36 cellular contexts compared by ENCODE assay signal in the genomic region with DNA sequence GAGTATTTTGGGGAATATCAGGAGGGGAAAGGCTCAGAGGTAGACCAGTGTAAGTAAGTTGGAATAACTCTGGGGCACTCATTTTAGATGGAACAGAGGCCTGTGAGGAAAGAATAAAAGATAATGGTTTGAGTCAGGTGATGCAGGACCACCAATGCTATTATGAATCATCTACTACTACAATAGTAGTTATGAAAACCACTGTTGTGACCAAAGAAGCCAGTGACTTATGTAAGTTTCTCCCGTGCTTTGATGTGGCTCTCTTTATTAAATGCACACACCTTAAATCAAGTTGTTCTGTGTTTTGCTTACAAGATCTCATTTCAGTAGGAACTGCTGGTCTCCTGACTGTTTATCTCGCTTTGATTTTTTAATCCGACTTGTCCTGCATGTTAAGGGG. TPM values are rescaled to one million over a fixed set of nuclear protein-coding genes. Genes with fewer than 3 reads are reported as not detected.
"Had no signal": no experiment of that assay in that cellular context is flagged by ENCODE, and none has a peak within 500 bp of the region (broad histone marks: within the 10 kb centered on the region; RNA-seq: fewer than 3 reads in every experiment).

No MANE protein-coding gene starts in this region.

- DNase-seq: colonic mucosa; effector memory CD4-positive, alpha-beta T cell; erythroblast; esophagus squamous epithelium; foreskin melanocyte; glutamatergic neuron; heart right ventricle; hippocampal formation; left cardiac atrium; left lung; mesenchymal stem cell; mucosa of descending colon; naive B cell; stimulated activated CD4-positive, alpha-beta T cell treated with anti-CD3 and anti-CD28 coated beads, Interleukin-12 subunit alpha, Interleukin-12 subunit beta, amount 100 ng/mL, for 4 hours; stimulated activated CD4-positive, alpha-beta T cell treated with anti-CD3 and anti-CD28 coated beads, Interleukin-1b, Interleukin-23, amount 100 ng/mL, for 48 hours; stimulated activated CD4-positive, alpha-beta T cell treated with anti-CD3 and anti-CD28 coated beads, Interleukin-4, amount 100 ng/mL, for 1 hour; stimulated activated CD8-positive, alpha-beta memory T cell treated with anti-CD3 and anti-CD28 coated beads, Interleukin-4, amount 100 ng/mL, for 48 hours; stimulated activated naive CD4-positive, alpha-beta T cell treated with Interleukin-2 at 50 U/mL for 16 hours; upper lobe of left lung had no signal

- H3K4me2 ChIP-seq: neural progenitor cell, smooth muscle cell had no signal

- H3K27ac Mint-ChIP-seq: dendritic cell treated with granulocyte-macrophage colony-stimulating factor and Interleukin-4, amounts not matched to agents 40 ng/mL and 50 ng/mL, for 4 days; mesothelial cell of epicardium; nephron; neural progenitor cell had no signal

- ATAC-seq: heart right ventricle, left cardiac atrium, left lung, mucosa of descending colon, sciatic nerve had no signal

- H3K9ac ChIP-seq: neural progenitor cell, parathyroid adenoma had no signal

- H3K27me3 Mint-ChIP-seq: dendritic cell treated with granulocyte-macrophage colony-stimulating factor and Interleukin-4, amounts not matched to agents 40 ng/mL and 50 ng/mL, for 4 days; naive B cell had no signal

- FAIRE-seq: islet of Langerhans, urothelium cell line had no signal

- H3K36me3 ChIP-seq: colonic mucosa, esophagus squamous epithelium, heart right ventricle, left lung, neural progenitor cell, prostate gland, right atrium auricular region, thoracic aorta, tibial nerve, upper lobe of left lung had no signal

- H3K4me3 ChIP-seq: colonic mucosa, esophagus squamous epithelium, heart right ventricle, left lung, mucosa of descending colon, neural progenitor cell, prostate gland, right atrium auricular region, smooth muscle cell, thoracic aorta, tibial nerve, upper lobe of left lung had no signal

- H3K27ac ChIP-seq: colonic mucosa, esophagus squamous epithelium, heart right ventricle, left lung, neural progenitor cell, parathyroid adenoma, prostate gland, right atrium auricular region, thoracic aorta, tibial nerve, upper lobe of left lung had no signal

- H2AFZ ChIP-seq: neural progenitor cell, parathyroid adenoma had no signal

- H3K4me1 ChIP-seq: colonic mucosa, esophagus squamous epithelium, heart right ventricle, left lung, parathyroid adenoma, prostate gland, right atrium auricular region, tibial nerve, upper lobe of left lung had no signal

- H3K9me3 ChIP-seq: colonic mucosa, esophagus squamous epithelium, heart right ventricle, left lung, mucosa of descending colon, prostate gland, right atrium auricular region, thoracic aorta, tibial nerve, upper lobe of left lung had no signal

- H3K36me3 Mint-ChIP-seq: mesothelial cell of epicardium, naive B cell, neural progenitor cell had no signal

- H3K79me2 ChIP-seq: parathyroid adenoma had no signal

- H3K27me3 ChIP-seq: colonic mucosa, esophagus squamous epithelium, heart right ventricle, left lung, neural progenitor cell, right atrium auricular region, tibial nerve, upper lobe of left lung had no signal

- H3K4me3 Mint-ChIP-seq: dendritic cell treated with granulocyte-macrophage colony-stimulating factor and Interleukin-4, amounts not matched to agents 40 ng/mL and 50 ng/mL, for 4 days; mesothelial cell of epicardium; naive B cell; nephron; neural progenitor cell had no signal

- H3K9me3 Mint-ChIP-seq: dendritic cell treated with granulocyte-macrophage colony-stimulating factor and Interleukin-4, amounts not matched to agents 40 ng/mL and 50 ng/mL, for 4 days; mesothelial cell of epicardium; naive B cell; nephron; neural progenitor cell had no signal

RNA-seq across cellular contexts. Expression of gene GUCA1C, which starts 13.1 kb away (rescaled TPM):
- total RNA-seq: colonic mucosa, esophagus squamous epithelium, kidney epithelial cell, left cardiac atrium, left lung, lower leg skin, lung microvascular endothelial cell, mesothelial cell of epicardium, mucosa of descending colon, osteoblast, prostate gland, right atrium auricular region, sciatic nerve, smooth muscle cell, thoracic aorta, tibial nerve, upper lobe of left lung had no signal
- polyA plus RNA-seq: heart right ventricle, smooth muscle cell had no signal
